8 cellular contexts compared by ENCODE assay signal in genomic region chr7:35694784-35695627, GRCh38. TPM values are rescaled to one million over a fixed set of nuclear protein-coding genes. Genes with fewer than 3 reads are reported as not detected.
DNase-seq lines count a peak whose midpoint lies in the region; ATAC-seq and TF ChIP-seq lines count a peak whose summit lies in the region.

Gene HERPUD2, minus strand, starts transcription at chr7:35695135. Its CDS starts 805 bp downstream, at chr7:35694330.

- TF ChIP-seq POLR2A in GM15510 (IDR thresholded peaks at IDR 0.05; ENCODE audit: borderline replicate concordance, extremely low read depth, insufficient read length) (peak; percentile 85), adrenal gland (IDR thresholded peaks at IDR 0.05) (peak; percentile 66 to 87), heart left ventricle (IDR thresholded peaks at IDR 0.05) (peak; percentile 14 to 92), transverse colon (IDR thresholded peaks at IDR 0.05) (peak; percentile 95)

- H3K4me1 ChIP-seq in adrenal gland (replicated peaks in 1 of 2) (peaks cover 27 to 46% of the 10 kb centered on the region in 2 donors), heart left ventricle (peaks cover 2 to 54% (median 44%) of the 10 kb centered on the region in 12 donors), transverse colon (peaks cover 0 to 48% (median 37%) of the 10 kb centered on the region in 4 donors)

- TF ChIP-seq CTCF in adrenal gland (IDR thresholded peaks at IDR 0.05) (no peak), heart left ventricle (IDR thresholded peaks at IDR 0.05) (peak in 2 of 12 donors; percentile 7 to 12), transverse colon (IDR thresholded peaks at IDR 0.05) (no peak)

- H3K27me3 ChIP-seq in adrenal gland (no peaks in the 10 kb centered on the region), heart left ventricle (no peaks in the 10 kb centered on the region), transverse colon (no peaks in the 10 kb centered on the region)

- H3K36me3 ChIP-seq in adrenal gland (replicated peaks in 1 of 2) (no peaks in the 10 kb centered on the region), heart left ventricle (peaks cover 0 to 5% (median 0%) of the 10 kb centered on the region in 9 donors), transverse colon (no peaks in the 10 kb centered on the region)

- ATAC-seq in HG02884 (IDR thresholded peaks at IDR 0.05; ENCODE audit: unreplicated experiment) (peak; percentile 92), heart left ventricle (peak; percentile 96 to 98 (median 98))

- H3K27ac ChIP-seq in adrenal gland (peak within 1 kb of the TSS in 4 of 5 donors; percentile 81 to 94 (median 90)), heart left ventricle (peak within 1 kb of the TSS; percentile 86 to 98 (median 98)), transverse colon (peak within 1 kb of the TSS; percentile 97 to 99 (median 98))

- peak within 1 kb of the TSS; percentile 85 to 98 (median 88) for H3K4me3 ChIP-seq in adrenal gland
- peak within 1 kb of the TSS; percentile 79 to 98 (median 88) for H3K4me3 ChIP-seq in heart left ventricle
- peak within 1 kb of the TSS; percentile 83 to 97 (median 92) for H3K4me3 ChIP-seq in transverse colon

- peak; percentile 60 for TF ChIP-seq EP300 in transverse colon (IDR thresholded peaks at IDR 0.05; ENCODE audit: low read depth)

- in situ Hi-C loops in transverse colon (cut with MboI; ENCODE audit: low pct_ligation_motif_present in 1 of 4, low pct_unique_long_range_greater_than_20kb in 1 of 4, low sequenced_read_pairs in 3 of 4): no loop called here

- intact Hi-C loops in adrenal gland (cut with DNase I): no loop called here
- intact Hi-C loops in heart left ventricle (cut with DNase I): loop anchor here in 1 of 10 donors (10.0 kb wide), 2 partner anchors 50 to 610 kb away; no protein-coding TSS in a partner anchor
- intact Hi-C loops in transverse colon (cut with DNase I; ENCODE audit: low total_unique reads): no loop called here

- DNase-seq in NCI-H146 treated with DMSO at 0.1 percent for 48 hours (lab: John Stamatoyannopoulos, UW; ENCODE audit: unreplicated experiment) (peak; percentile 91), T-helper 1 cell (peak; percentile 85 to 92 (median 91)), adrenal gland (peak; percentile 91 to 96 (median 93)), heart left ventricle (peak; percentile 94 to 96 (median 95)), pons (ENCODE audit: low spot score) (peak; percentile 92), transverse colon (peak; percentile 96)

- H3K9me3 ChIP-seq in adrenal gland (replicated peaks in 1 of 3) (no peaks in the 10 kb centered on the region), heart left ventricle (no peaks in the 10 kb centered on the region), transverse colon (no peaks in the 10 kb centered on the region)

- WGBS in adrenal gland, 4 donors: 0 to 1% (median 0%) methylated on average over 2 to 73 of the region's 73 CpGs
- WGBS in heart left ventricle, 4 donors: 0% methylated on average over 24 to 73 of the region's 73 CpGs
- WGBS in transverse colon (ENCODE audit: low coverage in 1 of 2), 2 donors: 1% methylated on average over 16 of the region's 73 CpGs; no CpG with 5 or more reads in 1 of the 2 donors

RNA-seq across cellular contexts. Expression of gene HERPUD2, which starts in this region (rescaled TPM):
- total RNA-seq in adrenal gland: 10 to 100 TPM; 10.8 to 37.4 (median 20.1) TPM
- polyA plus RNA-seq in adrenal gland: 10 to 100 TPM in 2 of 3 donors, 1 to 10 TPM in 1; 7.8 to 24.7 (median 15.9) TPM
- total RNA-seq in heart left ventricle: 10 to 100 TPM; 10.3 to 26.3 (median 17.1) TPM
- 1 to 10 TPM; 6.4 to 9.8 TPM for polyA plus RNA-seq in heart left ventricle
- 100 to 1,000 TPM in 1 of 4 donors, 10 to 100 TPM in 3; 17.6 to 118 (median 37.7) TPM for total RNA-seq in transverse colon

Comparison
In these comparisons a context has a peak if more than half of its experiments do, and no peak if none do; other contexts are left out.
1. Peak in every context shown above with its lines: DNase-seq, ATAC-seq, H3K4me3 ChIP-seq and H3K27ac ChIP-seq.